In the genomic region with DNA sequence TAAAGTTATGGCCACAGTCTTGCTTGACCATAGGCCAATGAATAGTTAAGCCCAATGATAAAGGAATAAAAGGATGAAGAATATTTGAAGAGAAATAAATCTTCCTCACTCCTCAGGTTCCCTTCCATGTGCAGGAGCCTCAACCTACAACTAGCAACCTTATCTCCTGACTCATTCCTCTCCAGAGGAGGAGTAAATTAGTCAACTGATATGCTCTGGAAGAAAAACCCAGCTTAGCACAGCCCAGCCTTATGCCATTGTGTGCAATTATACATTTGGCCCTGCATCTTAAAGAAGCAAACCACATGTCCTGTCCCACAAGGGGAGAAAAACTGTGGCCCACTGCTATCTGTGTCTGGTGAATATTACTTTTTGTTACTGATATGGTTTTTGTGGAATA, we compare ENCODE assay signal across 28 cellular contexts.
A peak's percentile ranks its signal among the peaks of the same experiment; 100 is the strongest.
DNase-seq lines count a peak whose midpoint lies in the region; ATAC-seq and TF ChIP-seq lines count a peak whose summit lies in the region.
"Had no signal": no experiment of that assay in that cellular context is flagged by ENCODE, and none has a peak within 500 bp of the region (broad histone marks: within the 10 kb centered on the region; RNA-seq: fewer than 3 reads in every experiment).

No MANE protein-coding gene starts in this region.

- H3K36me3 ChIP-seq in MG63: peaks cover 87% of the 10 kb centered on the region

- peaks cover 89% of the 10 kb centered on the region for H3K36me3 Mint-ChIP-seq in activated T-cell treated with anti-CD3 and anti-CD28 coated beads, Interleukin-2, amount 50 U/mL, for 24 hours (ENCODE audit: low read depth)
- H3K36me3 Mint-ChIP-seq in activated T-cell treated with anti-CD3 and anti-CD28 coated beads, Interleukin-2, amount 50 U/mL, for 72 hours (ENCODE audit: insufficient read depth in 2 of 2): peaks cover 11 to 52% of the 10 kb centered on the region in 2 donors

- H3K4me1 Mint-ChIP-seq in activated T-cell treated with anti-CD3 and anti-CD28 coated beads, Interleukin-2, amount 50 U/mL, for 24 hours (ENCODE audit: low read depth): peaks cover 5% of the 10 kb centered on the region
- H3K4me1 Mint-ChIP-seq in activated T-cell treated with anti-CD3 and anti-CD28 coated beads, Interleukin-2, amount 50 U/mL, for 72 hours (ENCODE audit: low read depth): no peaks in the 10 kb centered on the region
- H3K4me1 Mint-ChIP-seq: activated B cell treated with CpG ODN at 0.5 μM for 24 hours; activated CD4-positive, alpha-beta T cell treated with anti-CD3 and anti-CD28 coated beads, Interleukin-2, amount 10 ng/mL, durations not matched to agents 7 days and 5 days; memory B cell had no signal

- peaks cover 8% of the 10 kb centered on the region; the same call in 1 of the 2 replicates for H3K9me3 ChIP-seq in MG63
- H3K9me3 ChIP-seq: body of pancreas, SJSA1, suprapubic skin, upper lobe of left lung had no signal

- no peak overlapping the region for H3K4me3 Mint-ChIP-seq in activated T-cell treated with anti-CD3 and anti-CD28 coated beads, Interleukin-2, amount 50 U/mL, for 24 hours
- no peak overlapping the region for H3K4me3 Mint-ChIP-seq in activated T-cell treated with anti-CD3 and anti-CD28 coated beads, Interleukin-2, amount 50 U/mL, for 72 hours
- H3K4me3 Mint-ChIP-seq: activated B cell treated with CpG ODN at 0.5 μM for 24 hours; activated CD4-positive, alpha-beta T cell treated with anti-CD3 and anti-CD28 coated beads, Interleukin-2, amount 10 ng/mL, durations not matched to agents 7 days and 5 days; memory B cell had no signal

- H3K27me3 Mint-ChIP-seq in activated T-cell treated with anti-CD3 and anti-CD28 coated beads, Interleukin-2, amount 50 U/mL, for 24 hours: no peaks in the 10 kb centered on the region
- H3K27me3 Mint-ChIP-seq in activated T-cell treated with anti-CD3 and anti-CD28 coated beads, Interleukin-2, amount 50 U/mL, for 72 hours (ENCODE audit: low read depth): no peaks in the 10 kb centered on the region
- H3K27me3 Mint-ChIP-seq: activated B cell treated with CpG ODN at 0.5 μM for 24 hours; activated CD4-positive, alpha-beta T cell treated with anti-CD3 and anti-CD28 coated beads, Interleukin-2, amount 10 ng/mL, durations not matched to agents 7 days and 5 days; memory B cell had no signal

- no peak for TF ChIP-seq CTCF in fibroblast of mammary gland (conservative IDR thresholded peaks at IDR 0.05; ENCODE audit: control insufficient read depth, insufficient read depth, low read depth, low read length)
- TF ChIP-seq CTCF in foreskin fibroblast (IDR thresholded peaks at IDR 0.05; ENCODE audit: low read depth, low read length): no peak

- DNase-seq in activated T-cell treated with anti-CD3 and anti-CD28 coated beads, Interleukin-2, amount 50 U/mL, for 24 hours: no peak
- DNase-seq in activated T-cell treated with anti-CD3 and anti-CD28 coated beads, Interleukin-2, amount 50 U/mL, for 72 hours: no peak
- DNase-seq in amniotic epithelial cell (ENCODE audit: low read depth) (peak; percentile 78), fibroblast of mammary gland (ENCODE audit: low read depth) (peak; percentile 6), MG63 (no peak), NCI-H2227 treated with DMSO at 0.1 percent for 48 hours (lab: John Stamatoyannopoulos, UW) (no peak), foreskin fibroblast (no peak), NCI-H526 treated with DMSO at 0.1 percent for 48 hours (lab: John Stamatoyannopoulos, UW) (no peak)
- DNase-seq: 8988T; activated B cell treated with CpG ODN at 0.5 μM for 24 hours; activated CD4-positive, alpha-beta T cell treated with anti-CD3 and anti-CD28 coated beads, Interleukin-2, amount 10 ng/mL, durations not matched to agents 7 days and 5 days; activated gamma-delta T cell treated with Interleukin-2 at 50 U/mL for 16 hours; activated T-cell treated with anti-CD3 and anti-CD28 coated beads, Interleukin-2, amount 50 U/mL, for 1 hour; body of pancreas; GF-D8; GOT3; KG1; NCI-H1436 treated with DMSO at 0.1 percent for 48 hours; NCI-H446 treated with DMSO at 0.1 percent for 48 hours; retina; stimulated activated naive CD4-positive, alpha-beta T cell treated with Interleukin-2 at 50 U/mL for 16 hours; T1000; upper lobe of left lung had no signal

- ATAC-seq in activated T-cell treated with anti-CD3 and anti-CD28 coated beads, Interleukin-2, amount 50 U/mL, for 72 hours (replicated peaks in 1 of 2): no peak
- ATAC-seq: body of pancreas, left lobe of liver had no signal

- H3K27me3 ChIP-seq in MG63: no peaks in the 10 kb centered on the region
- H3K27me3 ChIP-seq: body of pancreas, SJSA1, suprapubic skin, upper lobe of left lung had no signal

- H3K4me3 ChIP-seq in fibroblast of mammary gland (ENCODE audit: control insufficient read depth, low read depth, low read length): no peak overlapping the region
- H3K4me3 ChIP-seq in MG63: no peak overlapping the region
- no peak overlapping the region for H3K4me3 ChIP-seq in foreskin fibroblast (ENCODE audit: low read depth in 1 of 2, low read length in 2 of 2)
- H3K4me3 ChIP-seq: body of pancreas, SJSA1, smooth muscle cell, suprapubic skin, upper lobe of left lung had no signal

- peak overlapping the region; percentile 28 for H3K27ac Mint-ChIP-seq in activated T-cell treated with anti-CD3 and anti-CD28 coated beads, Interleukin-2, amount 50 U/mL, for 24 hours
- H3K27ac Mint-ChIP-seq in activated T-cell treated with anti-CD3 and anti-CD28 coated beads, Interleukin-2, amount 50 U/mL, for 72 hours: no peak overlapping the region
- H3K27ac Mint-ChIP-seq: activated B cell treated with CpG ODN at 0.5 μM for 24 hours; activated CD4-positive, alpha-beta T cell treated with anti-CD3 and anti-CD28 coated beads, Interleukin-2, amount 10 ng/mL, durations not matched to agents 7 days and 5 days; memory B cell had no signal

- no peaks in the 10 kb centered on the region for H3K9me3 Mint-ChIP-seq in activated T-cell treated with anti-CD3 and anti-CD28 coated beads, Interleukin-2, amount 50 U/mL, for 24 hours
- peaks cover 0 to 2% of the 10 kb centered on the region in 2 donors for H3K9me3 Mint-ChIP-seq in activated T-cell treated with anti-CD3 and anti-CD28 coated beads, Interleukin-2, amount 50 U/mL, for 72 hours
- H3K9me3 Mint-ChIP-seq: activated CD4-positive, alpha-beta T cell treated with anti-CD3 and anti-CD28 coated beads, Interleukin-2, amount 10 ng/mL, durations not matched to agents 7 days and 5 days; memory B cell had no signal

Comparison
In these comparisons a context has a peak if more than half of its experiments do, and no peak if none do; other contexts are left out.
1. DNase-seq: peak in amniotic epithelial cell (single experiment) and fibroblast of mammary gland (single experiment); none in activated T-cell treated with anti-CD3 and anti-CD28 coated beads, Interleukin-2, amount 50 U/mL, for 24 hours (single experiment), activated T-cell treated with anti-CD3 and anti-CD28 coated beads, Interleukin-2, amount 50 U/mL, for 72 hours (0 of 2), MG63 (single experiment), NCI-H2227 treated with DMSO at 0.1 percent for 48 hours (single experiment), foreskin fibroblast (0 of 2) and NCI-H526 treated with DMSO at 0.1 percent for 48 hours (single experiment).